Comparison of ENCODE assay signal across 1 cellular context in genomic region chr20:34098570-34098969, GRCh38.
TF ChIP-seq lines count a peak whose summit lies in the region.

No MANE protein-coding gene starts in this region.

TF ChIP-seq in GM23338, 12 proteins besides CTCF, POLR2A, EP300 and RAD21 (continued from another document):
- TF ChIP-seq ETS1 (IDR thresholded peaks at IDR 0.05) (no peak), JUNB (IDR thresholded peaks at IDR 0.05; ENCODE audit: unreplicated experiment) (no peak), POLR2AphosphoS5 (IDR thresholded peaks at IDR 0.05; ENCODE audit: low read depth) (no peak), NANOG (IDR thresholded peaks at IDR 0.05; ENCODE audit: borderline replicate concordance) (no peak), ZNF462 (CRISPR knock-in tag; IDR thresholded peaks at IDR 0.05) (no peak), STAT1 (IDR thresholded peaks at IDR 0.05; ENCODE audit: unreplicated experiment) (no peak), REST (IDR thresholded peaks at IDR 0.05; ENCODE audit: unreplicated experiment) (no peak)
TF ChIP-seq in GM23338: peak in this region for 0.
